Comparison of ENCODE assay signal across 27 cellular contexts in genomic region chr19:38351865-38352395, GRCh38. TPM values are rescaled to one million over a fixed set of nuclear protein-coding genes. Genes with fewer than 3 reads are reported as not detected.
DNase-seq lines count a peak whose midpoint lies in the region; ATAC-seq and TF ChIP-seq lines count a peak whose summit lies in the region.
"Had no signal": no experiment of that assay in that cellular context is flagged by ENCODE, and none has a peak within 500 bp of the region (broad histone marks: within the 10 kb centered on the region; RNA-seq: fewer than 3 reads in every experiment).

No MANE protein-coding gene starts in this region.

- BruUV-seq in Panc1 (replicated peaks; lab: Mats Ljungman, UMichigan) = no TSS peak

- no peak overlapping the region for H3K27ac ChIP-seq in BLaER1 treated with 17β-estradiol and CSF1 and Interleukin-3, amounts not matched to agents 10 nM and 100 nM
- H3K27ac ChIP-seq in Panc1 (ENCODE audit: low read length) = no peak overlapping the region
- no peak overlapping the region for H3K27ac ChIP-seq in CD4-positive, alpha-beta T cell (ENCODE audit: low read depth, low read length)
- H3K27ac ChIP-seq: adrenal gland, esophagus muscularis mucosa had no signal

- no peaks in the 10 kb centered on the region; the same call in 1 of the 2 replicates for H3K27me3 ChIP-seq in BE2C
- no peaks in the 10 kb centered on the region for H3K27me3 ChIP-seq in BLaER1 treated with 17β-estradiol and CSF1 and Interleukin-3, amounts not matched to agents 10 nM and 100 nM
- no peaks in the 10 kb centered on the region for H3K27me3 ChIP-seq in Panc1 (ENCODE audit: control insufficient read depth, insufficient read depth, low read length)
- no peaks in the 10 kb centered on the region for H3K27me3 ChIP-seq in CD4-positive, alpha-beta T cell (ENCODE audit: control insufficient read depth, insufficient read depth, low read length)

- ATAC-seq in Panc1 = peak; percentile 49; the same call in 1 of the 2 replicates
- ATAC-seq in left lobe of liver = peak; percentile 17
- no peak for ATAC-seq in CD4-positive, alpha-beta T cell (ENCODE audit: poor library complexity)
- ATAC-seq: stimulated activated memory B cell treated with anti-CD40 and anti-IgM and Interleukin-4, amounts not matched to agents 10 μg/mL and 1 μg/mL and 100 μg/mL, for 72 hours had no signal

- H3K4me3 ChIP-seq in BE2C (ENCODE audit: low read depth, low read length) (no peak overlapping the region), Panc1 (ENCODE audit: low read depth in 2 of 2, low read length in 2 of 2) (no peak overlapping the region)
- H3K4me3 ChIP-seq in BLaER1 treated with 17β-estradiol and CSF1 and Interleukin-3, amounts not matched to agents 10 nM and 100 nM = no peak overlapping the region
- H3K4me3 ChIP-seq: adrenal gland, esophagus muscularis mucosa had no signal

- H3K9ac ChIP-seq in BLaER1 treated with 17β-estradiol and CSF1 and Interleukin-3, amounts not matched to agents 10 nM and 100 nM = peak overlapping the region in 1 of 11 experiments; percentile 29; a peak in 1 of 22 replicates

- DNase-seq in BE2C = no peak
- DNase-seq in Panc1 (ENCODE audit: low read depth, low spot score) = no peak
- no peak for DNase-seq in left lobe of liver (ENCODE audit: low spot score)
- no peak for DNase-seq in hypothalamus (lab: John Stamatoyannopoulos, UW)
- DNase-seq in CD4-positive, alpha-beta T cell = no peak
- DNase-seq in NCI-H748 treated with DMSO at 0.1 percent for 48 hours (lab: John Stamatoyannopoulos, UW) = no peak
- DNase-seq: activated CD4-positive, alpha-beta memory T cell treated with anti-CD3 and anti-CD28 coated beads, Interleukin-2, amount 10 ng/mL, durations not matched to agents 7 days and 5 days; activated naive CD4-positive, alpha-beta T cell treated with anti-CD3 and anti-CD28 coated beads, Interleukin-2, amount 10 ng/mL, durations not matched to agents 7 days and 5 days; adrenal gland; Calu3; foreskin fibroblast; head of caudate nucleus; Kasumi-1; NCI-H510A treated with DMSO at 0.1 percent for 48 hours; SHP77; trophoblast cell had no signal

- TF ChIP-seq CTCF in BE2C (IDR thresholded peaks at IDR 0.05; ENCODE audit: low read depth, low read length) = peak; percentile 6; the same call in 1 of the 2 replicates
- TF ChIP-seq CTCF in Panc1 (IDR thresholded peaks at IDR 0.05) = no peak
- no peak for TF ChIP-seq CTCF in CD4-positive, alpha-beta T cell (IDR thresholded peaks at IDR 0.05)

- no peaks in the 10 kb centered on the region for H3K27me3 Mint-ChIP-seq in CD4-positive, alpha-beta T cell

- H3K4me1 Mint-ChIP-seq in CD4-positive, alpha-beta T cell (ENCODE audit: low read depth) = no peaks in the 10 kb centered on the region
- H3K4me1 Mint-ChIP-seq: activated CD4-positive, alpha-beta memory T cell treated with anti-CD3 and anti-CD28 coated beads, Interleukin-2, amount 10 ng/mL, durations not matched to agents 7 days and 5 days; activated naive CD4-positive, alpha-beta T cell treated with anti-CD3 and anti-CD28 coated beads, Interleukin-2, amount 10 ng/mL, durations not matched to agents 7 days and 5 days; central memory CD8-positive, alpha-beta T cell; stimulated activated memory B cell treated with anti-CD40 and anti-IgM and Interleukin-4, amounts not matched to agents 10 μg/mL and 1 μg/mL and 100 μg/mL, for 72 hours had no signal

- in situ Hi-C loops in Panc1 (cut with HindIII; ENCODE audit: low pct_unique_long_range_greater_than_20kb, low sequenced_read_pairs) = no loop called here

- intact Hi-C loops in Panc1 (cut with micrococcal nuclease; ENCODE audit: unreplicated experiment) = no loop called here
- intact Hi-C loops in CD4-positive, alpha-beta T cell (cut with DNase I, micrococcal nuclease) = no loop called here

- peaks cover 0 to 8% (median 0%) of the 10 kb centered on the region in 11 experiments; a peak in 1 of 22 replicates for H4K20me1 ChIP-seq in BLaER1 treated with 17β-estradiol and CSF1 and Interleukin-3, amounts not matched to agents 10 nM and 100 nM

- CTCF ChIA-PET in Panc1 (lab: Charles Lee) = no interaction called here
- CTCF ChIA-PET in CD4-positive, alpha-beta T cell (lab: Charles Lee) = no interaction called here

- H3K4me3 Mint-ChIP-seq in CD4-positive, alpha-beta T cell = no peak overlapping the region
- H3K4me3 Mint-ChIP-seq: activated CD4-positive, alpha-beta memory T cell treated with anti-CD3 and anti-CD28 coated beads, Interleukin-2, amount 10 ng/mL, durations not matched to agents 7 days and 5 days; activated naive CD4-positive, alpha-beta T cell treated with anti-CD3 and anti-CD28 coated beads, Interleukin-2, amount 10 ng/mL, durations not matched to agents 7 days and 5 days; central memory CD8-positive, alpha-beta T cell; dendritic cell treated with granulocyte-macrophage colony-stimulating factor and Interleukin-4, amounts not matched to agents 40 ng/mL and 50 ng/mL, for 4 days; stimulated activated memory B cell treated with anti-CD40 and anti-IgM and Interleukin-4, amounts not matched to agents 10 μg/mL and 1 μg/mL and 100 μg/mL, for 72 hours; T-helper 2 cell treated with Interferon-gamma antibody and Interleukin-4, amounts not matched to agents 5 μg/mL and 100 μg/mL, for 36 hours had no signal

- no peaks in the 10 kb centered on the region for H3K4me1 ChIP-seq in BE2C
- peaks cover 0 to 17% (median 12%) of the 10 kb centered on the region in 10 experiments; a peak in 14 of 20 replicates for H3K4me1 ChIP-seq in BLaER1 treated with 17β-estradiol and CSF1 and Interleukin-3, amounts not matched to agents 10 nM and 100 nM
- H3K4me1 ChIP-seq in Panc1 (ENCODE audit: control insufficient read depth, insufficient read depth, low read length) = no peaks in the 10 kb centered on the region
- H3K4me1 ChIP-seq: adrenal gland, esophagus muscularis mucosa had no signal

- H3K9me3 ChIP-seq in BE2C = no peaks in the 10 kb centered on the region
- no peaks in the 10 kb centered on the region for H3K9me3 ChIP-seq in BLaER1 treated with 17β-estradiol and CSF1 and Interleukin-3, amounts not matched to agents 10 nM and 100 nM (replicated peaks in 1 of 11)
- H3K9me3 ChIP-seq in Panc1 (ENCODE audit: control insufficient read depth, insufficient read depth, low read depth, low read length) = no peaks in the 10 kb centered on the region
- no peaks in the 10 kb centered on the region for H3K9me3 ChIP-seq in CD4-positive, alpha-beta T cell (ENCODE audit: control insufficient read depth, low read length)
- H3K9me3 ChIP-seq: adrenal gland, esophagus muscularis mucosa had no signal

- POLR2A ChIA-PET in Panc1 (lab: Charles Lee) = no interaction called here
- POLR2A ChIA-PET in CD4-positive, alpha-beta T cell (lab: Charles Lee) = no interaction called here

- no peak overlapping the region for H3K27ac Mint-ChIP-seq in CD4-positive, alpha-beta T cell
- H3K27ac Mint-ChIP-seq: activated CD4-positive, alpha-beta memory T cell treated with anti-CD3 and anti-CD28 coated beads, Interleukin-2, amount 10 ng/mL, durations not matched to agents 7 days and 5 days; activated naive CD4-positive, alpha-beta T cell treated with anti-CD3 and anti-CD28 coated beads, Interleukin-2, amount 10 ng/mL, durations not matched to agents 7 days and 5 days; dendritic cell treated with granulocyte-macrophage colony-stimulating factor and Interleukin-4, amounts not matched to agents 40 ng/mL and 50 ng/mL, for 4 days; progenitor cell of endocrine pancreas; stimulated activated memory B cell treated with anti-CD40 and anti-IgM and Interleukin-4, amounts not matched to agents 10 μg/mL and 1 μg/mL and 100 μg/mL, for 72 hours; T-helper 2 cell treated with Interferon-gamma antibody and Interleukin-4, amounts not matched to agents 5 μg/mL and 100 μg/mL, for 36 hours had no signal

- no peaks in the 10 kb centered on the region for H3K36me3 Mint-ChIP-seq in CD4-positive, alpha-beta T cell (ENCODE audit: low read depth)
- H3K36me3 Mint-ChIP-seq: activated naive CD4-positive, alpha-beta T cell treated with anti-CD3 and anti-CD28 coated beads, Interleukin-2, amount 10 ng/mL, durations not matched to agents 7 days and 5 days; stimulated activated memory B cell treated with anti-CD40 and anti-IgM and Interleukin-4, amounts not matched to agents 10 μg/mL and 1 μg/mL and 100 μg/mL, for 72 hours had no signal

- H3K36me3 ChIP-seq in BE2C (no peaks in the 10 kb centered on the region), Panc1 (ENCODE audit: control insufficient read depth, insufficient read depth, low read length) (no peaks in the 10 kb centered on the region)
- no peaks in the 10 kb centered on the region for H3K36me3 ChIP-seq in BLaER1 treated with 17β-estradiol and CSF1 and Interleukin-3, amounts not matched to agents 10 nM and 100 nM
- H3K36me3 ChIP-seq: adrenal gland, esophagus muscularis mucosa had no signal

- H3K4me2 ChIP-seq in BLaER1 treated with 17β-estradiol and CSF1 and Interleukin-3, amounts not matched to agents 10 nM and 100 nM = peak overlapping the region in 8 of 11 experiments; percentile 10 to 64 (median 52); a peak in 14 of 22 replicates

- no peaks in the 10 kb centered on the region for H3K9me3 Mint-ChIP-seq in CD4-positive, alpha-beta T cell
- H3K9me3 Mint-ChIP-seq: activated CD4-positive, alpha-beta memory T cell treated with anti-CD3 and anti-CD28 coated beads, Interleukin-2, amount 10 ng/mL, durations not matched to agents 7 days and 5 days; activated naive CD4-positive, alpha-beta T cell treated with anti-CD3 and anti-CD28 coated beads, Interleukin-2, amount 10 ng/mL, durations not matched to agents 7 days and 5 days; central memory CD8-positive, alpha-beta T cell; dendritic cell treated with granulocyte-macrophage colony-stimulating factor and Interleukin-4, amounts not matched to agents 40 ng/mL and 50 ng/mL, for 4 days; stimulated activated memory B cell treated with anti-CD40 and anti-IgM and Interleukin-4, amounts not matched to agents 10 μg/mL and 1 μg/mL and 100 μg/mL, for 72 hours; T-helper 2 cell treated with Interferon-gamma antibody and Interleukin-4, amounts not matched to agents 5 μg/mL and 100 μg/mL, for 36 hours had no signal

RNA-seq across cellular contexts. Expression of gene CATSPERG, which starts 16.3 kb away (rescaled TPM):
- 1.2 TPM for polyA plus RNA-seq in BE2C (2012; ENCODE audit: insufficient read depth, insufficient read length, low read depth)
- total RNA-seq in Panc1 (2021; ENCODE audit: unreplicated experiment) (8.9 TPM), left lobe of liver (4.0 TPM)
- 0.67 TPM for polyA plus RNA-seq in Panc1 (2012; ENCODE audit: insufficient read length)
- 1 to 10 TPM; 8.0 to 9.6 TPM for total RNA-seq in CD4-positive, alpha-beta T cell

RNA-seq across cellular contexts. Expression of gene PSMD8, which starts 22.4 kb away (rescaled TPM):
- polyA plus RNA-seq in BE2C (2012; ENCODE audit: insufficient read depth, insufficient read length, low read depth) = 683 TPM
- total RNA-seq in Panc1 (2021; ENCODE audit: unreplicated experiment) = 388 TPM
- polyA plus RNA-seq in Panc1 (2012; ENCODE audit: insufficient read length) = 462 TPM
- 62.5 TPM for total RNA-seq in left lobe of liver
- 10 to 100 TPM; 61.2 to 64.4 TPM for total RNA-seq in CD4-positive, alpha-beta T cell

RNA-seq across cellular contexts. Expression of gene KCNK6, which starts 32.3 kb away (rescaled TPM):
- 0.12 TPM for polyA plus RNA-seq in BE2C (2012; ENCODE audit: insufficient read depth, insufficient read length, low read depth)
- 17.2 TPM for total RNA-seq in Panc1 (2021; ENCODE audit: unreplicated experiment)
- polyA plus RNA-seq in Panc1 (2012; ENCODE audit: insufficient read length) = 14.4 TPM
- total RNA-seq in left lobe of liver = 1.4 TPM
- total RNA-seq in CD4-positive, alpha-beta T cell = 1 to 10 TPM; 3.0 to 3.1 TPM

RNA-seq across cellular contexts. Expression of gene GGN, which starts 35.9 kb away (rescaled TPM):
- 2.4 TPM for polyA plus RNA-seq in BE2C (2012; ENCODE audit: insufficient read depth, insufficient read length, low read depth)
- total RNA-seq in Panc1 (2021; ENCODE audit: unreplicated experiment) = 1.4 TPM
- polyA plus RNA-seq in Panc1 (2012; ENCODE audit: insufficient read length) = 4.2 TPM
- total RNA-seq in left lobe of liver = not detected
- under 1 TPM; 0.17 to 0.19 TPM for total RNA-seq in CD4-positive, alpha-beta T cell
- total RNA-seq: liver, skeletal muscle tissue, subcutaneous adipose tissue had no signal
- polyA plus RNA-seq: keratinocyte, liver had no signal

RNA-seq across cellular contexts. Expression of gene YIF1B, which starts 36.2 kb away (rescaled TPM):
- polyA plus RNA-seq in BE2C (2012; ENCODE audit: insufficient read depth, insufficient read length, low read depth) = 104 TPM
- 143 TPM for total RNA-seq in Panc1 (2021; ENCODE audit: unreplicated experiment)
- polyA plus RNA-seq in Panc1 (2012; ENCODE audit: insufficient read length) = 197 TPM
- total RNA-seq in left lobe of liver = 41.7 TPM
- total RNA-seq in CD4-positive, alpha-beta T cell = 10 to 100 TPM; 15.9 to 17.1 TPM
